1 cellular context compared by ENCODE assay signal in the genomic region with DNA sequence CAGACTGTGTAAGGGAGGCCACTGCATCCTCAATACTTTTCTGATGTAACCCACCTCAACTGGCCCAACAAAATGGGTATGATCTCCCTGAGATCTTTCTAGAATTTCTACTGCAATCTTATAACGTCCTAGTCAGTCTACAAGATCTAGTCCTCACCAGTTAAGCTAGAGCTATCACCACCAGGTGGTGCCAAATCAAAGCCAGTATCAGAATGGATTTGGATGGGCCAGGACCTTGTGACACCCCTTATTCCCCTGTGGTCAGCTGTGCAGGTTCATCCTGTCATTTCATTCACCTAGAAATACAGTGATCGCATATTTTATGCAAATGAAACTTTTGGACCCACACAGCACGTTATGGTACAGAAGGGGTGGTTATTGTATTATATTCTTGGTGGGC.
TF ChIP-seq lines count a peak whose summit lies in the region.

No MANE protein-coding gene starts in this region.

TF ChIP-seq in HCT116, 20 proteins besides CTCF, POLR2A, EP300 and RAD21 (continued from another document):
- TF ChIP-seq, protein P1, sequence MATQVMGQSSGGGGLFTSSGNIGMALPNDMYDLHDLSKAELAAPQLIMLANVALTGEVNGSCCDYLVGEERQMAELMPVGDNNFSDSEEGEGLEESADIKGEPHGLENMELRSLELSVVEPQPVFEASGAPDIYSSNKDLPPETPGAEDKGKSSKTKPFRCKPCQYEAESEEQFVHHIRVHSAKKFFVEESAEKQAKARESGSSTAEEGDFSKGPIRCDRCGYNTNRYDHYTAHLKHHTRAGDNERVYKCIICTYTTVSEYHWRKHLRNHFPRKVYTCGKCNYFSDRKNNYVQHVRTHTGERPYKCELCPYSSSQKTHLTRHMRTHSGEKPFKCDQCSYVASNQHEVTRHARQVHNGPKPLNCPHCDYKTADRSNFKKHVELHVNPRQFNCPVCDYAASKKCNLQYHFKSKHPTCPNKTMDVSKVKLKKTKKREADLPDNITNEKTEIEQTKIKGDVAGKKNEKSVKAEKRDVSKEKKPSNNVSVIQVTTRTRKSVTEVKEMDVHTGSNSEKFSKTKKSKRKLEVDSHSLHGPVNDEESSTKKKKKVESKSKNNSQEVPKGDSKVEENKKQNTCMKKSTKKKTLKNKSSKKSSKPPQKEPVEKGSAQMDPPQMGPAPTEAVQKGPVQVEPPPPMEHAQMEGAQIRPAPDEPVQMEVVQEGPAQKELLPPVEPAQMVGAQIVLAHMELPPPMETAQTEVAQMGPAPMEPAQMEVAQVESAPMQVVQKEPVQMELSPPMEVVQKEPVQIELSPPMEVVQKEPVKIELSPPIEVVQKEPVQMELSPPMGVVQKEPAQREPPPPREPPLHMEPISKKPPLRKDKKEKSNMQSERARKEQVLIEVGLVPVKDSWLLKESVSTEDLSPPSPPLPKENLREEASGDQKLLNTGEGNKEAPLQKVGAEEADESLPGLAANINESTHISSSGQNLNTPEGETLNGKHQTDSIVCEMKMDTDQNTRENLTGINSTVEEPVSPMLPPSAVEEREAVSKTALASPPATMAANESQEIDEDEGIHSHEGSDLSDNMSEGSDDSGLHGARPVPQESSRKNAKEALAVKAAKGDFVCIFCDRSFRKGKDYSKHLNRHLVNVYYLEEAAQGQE (IDR thresholded peaks at IDR 0.05; ENCODE audit: low read depth): no peak
- TF ChIP-seq, protein P2, sequence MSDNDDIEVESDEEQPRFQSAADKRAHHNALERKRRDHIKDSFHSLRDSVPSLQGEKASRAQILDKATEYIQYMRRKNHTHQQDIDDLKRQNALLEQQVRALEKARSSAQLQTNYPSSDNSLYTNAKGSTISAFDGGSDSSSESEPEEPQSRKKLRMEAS (IDR thresholded peaks at IDR 0.05): no peak
- TF ChIP-seq ZFX (IDR thresholded peaks at IDR 0.05) (no peak), TCF7L2 (IDR thresholded peaks at IDR 0.05; ENCODE audit: borderline replicate concordance, extremely low read depth, insufficient read depth, insufficient read length) (peak; percentile 29), CEBPB (IDR thresholded peaks at IDR 0.05; ENCODE audit: low read depth) (no peak), EZH2phosphoT487 (IDR thresholded peaks at IDR 0.05; ENCODE audit: borderline replicate concordance) (no peak), FOSL1 (IDR thresholded peaks at IDR 0.05; ENCODE audit: low read depth) (no peak)
